In the genomic region with DNA sequence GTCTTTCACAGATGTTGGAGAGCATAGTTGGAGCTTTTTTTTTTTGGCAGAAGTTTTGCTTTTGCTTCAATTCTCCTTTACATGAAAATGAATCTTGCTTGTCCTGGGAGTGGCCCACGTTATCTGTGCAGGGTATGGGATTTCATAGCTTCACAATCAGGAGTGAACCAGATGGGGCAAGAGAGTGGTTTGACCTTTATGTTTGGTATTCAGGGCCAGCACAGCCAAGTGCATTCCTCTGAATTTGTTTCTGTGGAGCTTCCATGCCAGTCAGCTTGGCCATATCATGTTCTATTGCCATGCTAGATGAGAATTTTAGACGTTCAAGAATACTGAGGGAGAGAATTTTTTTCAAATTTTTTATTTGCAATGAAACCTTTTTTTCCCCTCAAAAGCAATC, we compare ENCODE assay signal across 25 cellular contexts.
DNase-seq lines count a peak whose midpoint lies in the region; ATAC-seq and TF ChIP-seq lines count a peak whose summit lies in the region.
"Had no signal": no experiment of that assay in that cellular context is flagged by ENCODE, and none has a peak within 500 bp of the region (broad histone marks: within the 10 kb centered on the region; RNA-seq: fewer than 3 reads in every experiment).

No MANE protein-coding gene starts in this region.

- DNase-seq in A172 (ENCODE audit: low spot score) (peak; percentile 35), NCI-H226 (peak; percentile 90), left lung (no peak), T-helper 9 cell (no peak), MG63 (no peak)
- DNase-seq: activated CD4-positive, alpha-beta T cell treated with anti-CD3 and anti-CD28 coated beads for 1 hour; activated naive CD8-positive, alpha-beta T cell treated with anti-CD3 and anti-CD28 coated beads, Interleukin-2, amount 50 U/mL, for 24 hours; central memory CD4-positive, alpha-beta T cell; effector memory CD8-positive, alpha-beta T cell; hippocampal formation; NCI-H1436 treated with DMSO at 0.1 percent for 48 hours; NCI-H748 treated with DMSO at 0.1 percent for 48 hours; posterior cingulate gyrus; stimulated activated CD4-positive, alpha-beta T cell treated with anti-CD3 and anti-CD28 coated beads, Interleukin-2, amount 100 ng/mL, for 48 hours; stomach had no signal

- intact Hi-C loops in left lung (cut with DNase I) = no loop called here

- H3K36me3 ChIP-seq in left lung = no peaks in the 10 kb centered on the region
- H3K36me3 ChIP-seq in MG63 = no peaks in the 10 kb centered on the region
- H3K36me3 ChIP-seq: SJSA1, upper lobe of left lung had no signal

- H3K27me3 ChIP-seq in left lung (no peaks in the 10 kb centered on the region), MG63 (no peaks in the 10 kb centered on the region)
- H3K27me3 ChIP-seq: BLaER1 treated with 17β-estradiol and CSF1 and Interleukin-3, amounts not matched to agents 10 nM and 100 nM; stomach; upper lobe of left lung had no signal

- H3K4me3 ChIP-seq in left lung (no peak overlapping the region), MG63 (no peak overlapping the region)
- H3K4me3 ChIP-seq: A549; BLaER1 treated with 17β-estradiol and CSF1 and Interleukin-3, amounts not matched to agents 10 nM and 100 nM; GM23338; SJSA1; skin epidermis; stomach; upper lobe of left lung had no signal

- ATAC-seq in left lung (peak; percentile 19), HG02981 (IDR thresholded peaks at IDR 0.05; ENCODE audit: unreplicated experiment) (no peak), HG03139 (IDR thresholded peaks at IDR 0.05; ENCODE audit: unreplicated experiment) (no peak)
- ATAC-seq: A549; activated naive CD8-positive, alpha-beta T cell treated with anti-CD3 and anti-CD28 coated beads, Interleukin-2, amount 50 U/mL, for 24 hours; effector memory CD8-positive, alpha-beta T cell; natural killer cell treated with Interleukin-12 subunit alpha and Interleukin-12 subunit beta and Interleukin-15 and Interleukin-18, amount 100 ng/mL, for 72 hours had no signal

- peak overlapping the region; percentile 26 for H3K27ac ChIP-seq in cingulate gyrus (ENCODE audit: low read depth, low read length)
- H3K27ac ChIP-seq in left lung = no peak overlapping the region
- H3K27ac ChIP-seq: A549, SJSA1, skin epidermis, stomach, upper lobe of left lung had no signal

- H3K9me3 ChIP-seq in left lung (no peaks in the 10 kb centered on the region), MG63 (no peaks in the 10 kb centered on the region)
- H3K9me3 ChIP-seq: A549; BLaER1 treated with 17β-estradiol and CSF1 and Interleukin-3, amounts not matched to agents 10 nM and 100 nM; SJSA1; stomach; upper lobe of left lung had no signal

- TF ChIP-seq CTCF in left lung (IDR thresholded peaks at IDR 0.05) = no peak

- H3K4me1 ChIP-seq in left lung = no peaks in the 10 kb centered on the region
- H3K4me1 ChIP-seq: SJSA1, stomach, upper lobe of left lung had no signal

Comparison
In these comparisons a context has a peak if more than half of its experiments do, and no peak if none do; other contexts are left out.
1. DNase-seq: peak in A172 (single experiment) and NCI-H226 (single experiment); none in left lung (0 of 2), T-helper 9 cell (single experiment) and MG63 (single experiment).